ENCODE assay signal across 1 cellular context in genomic region chr13:113029487-113030258, GRCh38.
A peak's percentile ranks its signal among the peaks of the same experiment; 100 is the strongest.
TF ChIP-seq lines count a peak whose summit lies in the region.

No MANE protein-coding gene starts in this region.

TF ChIP-seq in HEK293, 187 proteins besides CTCF, POLR2A, EP300 and RAD21 (continued from another document):
- TF ChIP-seq ZNF140 (tag by site-specific recombination; IDR thresholded peaks at IDR 0.05) (no peak), ZNF266 (tag by site-specific recombination; IDR thresholded peaks at IDR 0.05; ENCODE audit: low read depth) (no peak), ZNF670 (tag by site-specific recombination; IDR thresholded peaks at IDR 0.05; ENCODE audit: low read depth) (no peak), ZNF529 (tag by site-specific recombination; IDR thresholded peaks at IDR 0.05; ENCODE audit: insufficient replicate concordance) (no peak), ZFP37 (tag by site-specific recombination; IDR thresholded peaks at IDR 0.05) (no peak), ZNF664 (tag by site-specific recombination; IDR thresholded peaks at IDR 0.05) (no peak), KLF8 (tag by site-specific recombination; IDR thresholded peaks at IDR 0.05) (no peak), ZNF473 (tag by site-specific recombination; IDR thresholded peaks at IDR 0.05) (no peak), IKZF3 (tag by site-specific recombination; IDR thresholded peaks at IDR 0.05) (peak; percentile 84), ZBTB10 (tag by site-specific recombination; IDR thresholded peaks at IDR 0.05) (0 out of 2 replicates have a peak, but pooled peaks have one; percentile 52), ZNF19 (tag by site-specific recombination; IDR thresholded peaks at IDR 0.05; ENCODE audit: low read depth) (no peak), ZBTB26 (tag by site-specific recombination; optimal IDR thresholded peaks at IDR 0.05) (peak; percentile 9), ZNF423 (tag by site-specific recombination; IDR thresholded peaks at IDR 0.05) (peak; percentile 71; the same call in 1 of the 2 replicates), ZNF626 (tag by site-specific recombination; IDR thresholded peaks at IDR 0.05) (no peak), ZSCAN30 (tag by site-specific recombination; IDR thresholded peaks at IDR 0.05) (peak; percentile 18; the same call in 1 of the 2 replicates), ZNF211 (tag by site-specific recombination; IDR thresholded peaks at IDR 0.05; ENCODE audit: low read depth) (no peak), GLIS1 (tag by site-specific recombination; IDR thresholded peaks at IDR 0.05) (peak; percentile 94), ZBTB44 (tag by site-specific recombination; IDR thresholded peaks at IDR 0.05) (no peak), ZNF629 (tag by site-specific recombination; IDR thresholded peaks at IDR 0.05) (no peak), KLF17 (tag by site-specific recombination; IDR thresholded peaks at IDR 0.05) (no peak), ZNF580 (tag by site-specific recombination; IDR thresholded peaks at IDR 0.05) (no peak), PRDM2 (tag by site-specific recombination; IDR thresholded peaks at IDR 0.05; ENCODE audit: borderline replicate concordance) (no peak), KLF9 (tag by site-specific recombination; IDR thresholded peaks at IDR 0.05; ENCODE audit: low read depth) (peak; percentile 65), ZNF623 (tag by site-specific recombination; IDR thresholded peaks at IDR 0.05) (no peak), ZNF660 (tag by site-specific recombination; IDR thresholded peaks at IDR 0.05) (no peak), PRDM1 (tag by site-specific recombination; IDR thresholded peaks at IDR 0.05) (no peak), GLI4 (tag by site-specific recombination; IDR thresholded peaks at IDR 0.05) (no peak), ZNF362 (tag by site-specific recombination; IDR thresholded peaks at IDR 0.05) (no peak), OSR2 (tag by site-specific recombination; IDR thresholded peaks at IDR 0.05) (no peak)
